In the genomic region with DNA sequence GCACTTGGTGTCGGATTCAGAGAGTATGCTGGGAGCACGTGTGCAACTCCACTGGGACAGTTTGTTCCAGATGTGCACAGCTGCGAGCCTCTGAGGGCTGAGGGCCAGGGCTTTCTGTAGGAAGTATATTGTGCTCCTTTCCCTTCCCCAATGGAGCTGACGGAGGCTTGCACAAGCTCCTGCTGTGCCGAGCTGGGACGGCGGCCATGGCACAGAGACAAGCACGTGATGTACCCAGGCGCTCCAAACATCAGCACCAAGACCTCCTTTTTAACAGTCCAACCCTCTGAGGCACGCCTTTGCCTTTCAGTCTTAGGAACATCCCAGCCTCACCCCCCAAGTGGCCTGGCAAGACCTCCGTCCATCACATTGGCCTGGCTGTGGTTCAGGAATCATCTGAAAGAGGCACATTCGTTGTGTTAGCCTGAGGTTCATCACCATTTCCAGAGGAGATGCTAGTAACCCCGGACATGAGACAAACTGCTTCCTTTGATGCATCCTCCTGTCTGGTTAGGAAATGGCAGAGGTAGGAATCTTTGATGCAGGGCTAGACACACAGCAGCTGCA, we compare ENCODE assay signal across 1 cellular context.
TF ChIP-seq lines count a peak whose summit lies in the region.

No MANE protein-coding gene starts in this region.

TF ChIP-seq in GM23338, 12 proteins besides CTCF, POLR2A, EP300 and RAD21 (continued from another document):
- TF ChIP-seq, protein P1, sequence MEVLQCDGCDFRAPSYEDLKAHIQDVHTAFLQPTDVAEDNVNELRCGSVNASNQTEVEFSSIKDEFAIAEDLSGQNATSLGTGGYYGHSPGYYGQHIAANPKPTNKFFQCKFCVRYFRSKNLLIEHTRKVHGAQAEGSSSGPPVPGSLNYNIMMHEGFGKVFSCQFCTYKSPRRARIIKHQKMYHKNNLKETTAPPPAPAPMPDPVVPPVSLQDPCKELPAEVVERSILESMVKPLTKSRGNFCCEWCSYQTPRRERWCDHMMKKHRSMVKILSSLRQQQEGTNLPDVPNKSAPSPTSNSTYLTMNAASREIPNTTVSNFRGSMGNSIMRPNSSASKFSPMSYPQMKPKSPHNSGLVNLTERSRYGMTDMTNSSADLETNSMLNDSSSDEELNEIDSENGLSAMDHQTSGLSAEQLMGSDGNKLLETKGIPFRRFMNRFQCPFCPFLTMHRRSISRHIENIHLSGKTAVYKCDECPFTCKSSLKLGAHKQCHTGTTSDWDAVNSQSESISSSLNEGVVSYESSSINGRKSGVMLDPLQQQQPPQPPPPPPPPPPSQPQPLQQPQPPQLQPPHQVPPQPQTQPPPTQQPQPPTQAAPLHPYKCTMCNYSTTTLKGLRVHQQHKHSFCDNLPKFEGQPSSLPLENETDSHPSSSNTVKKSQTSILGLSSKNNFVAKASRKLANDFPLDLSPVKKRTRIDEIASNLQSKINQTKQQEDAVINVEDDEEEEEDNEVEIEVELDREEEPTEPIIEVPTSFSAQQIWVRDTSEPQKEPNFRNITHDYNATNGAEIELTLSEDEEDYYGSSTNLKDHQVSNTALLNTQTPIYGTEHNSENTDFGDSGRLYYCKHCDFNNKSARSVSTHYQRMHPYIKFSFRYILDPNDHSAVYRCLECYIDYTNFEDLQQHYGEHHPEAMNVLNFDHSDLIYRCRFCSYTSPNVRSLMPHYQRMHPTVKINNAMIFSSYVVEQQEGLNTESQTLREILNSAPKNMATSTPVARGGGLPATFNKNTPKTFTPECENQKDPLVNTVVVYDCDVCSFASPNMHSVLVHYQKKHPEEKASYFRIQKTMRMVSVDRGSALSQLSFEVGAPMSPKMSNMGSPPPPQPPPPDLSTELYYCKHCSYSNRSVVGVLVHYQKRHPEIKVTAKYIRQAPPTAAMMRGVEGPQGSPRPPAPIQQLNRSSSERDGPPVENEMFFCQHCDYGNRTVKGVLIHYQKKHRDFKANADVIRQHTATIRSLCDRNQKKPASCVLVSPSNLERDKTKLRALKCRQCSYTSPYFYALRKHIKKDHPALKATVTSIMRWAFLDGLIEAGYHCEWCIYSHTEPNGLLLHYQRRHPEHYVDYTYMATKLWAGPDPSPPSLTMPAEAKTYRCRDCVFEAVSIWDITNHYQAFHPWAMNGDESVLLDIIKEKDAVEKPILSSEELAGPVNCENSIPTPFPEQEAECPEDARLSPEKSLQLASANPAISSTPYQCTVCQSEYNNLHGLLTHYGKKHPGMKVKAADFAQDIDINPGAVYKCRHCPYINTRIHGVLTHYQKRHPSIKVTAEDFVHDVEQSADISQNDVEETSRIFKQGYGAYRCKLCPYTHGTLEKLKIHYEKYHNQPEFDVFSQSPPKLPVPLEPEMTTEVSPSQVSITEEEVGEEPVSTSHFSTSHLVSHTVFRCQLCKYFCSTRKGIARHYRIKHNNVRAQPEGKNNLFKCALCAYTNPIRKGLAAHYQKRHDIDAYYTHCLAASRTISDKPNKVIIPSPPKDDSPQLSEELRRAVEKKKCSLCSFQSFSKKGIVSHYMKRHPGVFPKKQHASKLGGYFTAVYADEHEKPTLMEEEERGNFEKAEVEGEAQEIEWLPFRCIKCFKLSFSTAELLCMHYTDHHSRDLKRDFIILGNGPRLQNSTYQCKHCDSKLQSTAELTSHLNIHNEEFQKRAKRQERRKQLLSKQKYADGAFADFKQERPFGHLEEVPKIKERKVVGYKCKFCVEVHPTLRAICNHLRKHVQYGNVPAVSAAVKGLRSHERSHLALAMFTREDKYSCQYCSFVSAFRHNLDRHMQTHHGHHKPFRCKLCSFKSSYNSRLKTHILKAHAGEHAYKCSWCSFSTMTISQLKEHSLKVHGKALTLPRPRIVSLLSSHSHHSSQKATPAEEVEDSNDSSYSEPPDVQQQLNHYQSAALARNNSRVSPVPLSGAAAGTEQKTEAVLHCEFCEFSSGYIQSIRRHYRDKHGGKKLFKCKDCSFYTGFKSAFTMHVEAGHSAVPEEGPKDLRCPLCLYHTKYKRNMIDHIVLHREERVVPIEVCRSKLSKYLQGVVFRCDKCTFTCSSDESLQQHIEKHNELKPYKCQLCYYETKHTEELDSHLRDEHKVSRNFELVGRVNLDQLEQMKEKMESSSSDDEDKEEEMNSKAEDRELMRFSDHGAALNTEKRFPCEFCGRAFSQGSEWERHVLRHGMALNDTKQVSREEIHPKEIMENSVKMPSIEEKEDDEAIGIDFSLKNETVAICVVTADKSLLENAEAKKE (CRISPR knock-in tag; IDR thresholded peaks at IDR 0.05), result no peak
- no peak for TF ChIP-seq NANOG (IDR thresholded peaks at IDR 0.05; ENCODE audit: borderline replicate concordance)
- no peak for TF ChIP-seq EZH2 (IDR thresholded peaks at IDR 0.05; ENCODE audit: low read depth, unreplicated experiment)
- no peak for TF ChIP-seq EZH2phosphoT487 (IDR thresholded peaks at IDR 0.05; ENCODE audit: unreplicated experiment)
- TF ChIP-seq POLR2AphosphoS5 (IDR thresholded peaks at IDR 0.05; ENCODE audit: low read depth), result no peak
